In the genomic region with DNA sequence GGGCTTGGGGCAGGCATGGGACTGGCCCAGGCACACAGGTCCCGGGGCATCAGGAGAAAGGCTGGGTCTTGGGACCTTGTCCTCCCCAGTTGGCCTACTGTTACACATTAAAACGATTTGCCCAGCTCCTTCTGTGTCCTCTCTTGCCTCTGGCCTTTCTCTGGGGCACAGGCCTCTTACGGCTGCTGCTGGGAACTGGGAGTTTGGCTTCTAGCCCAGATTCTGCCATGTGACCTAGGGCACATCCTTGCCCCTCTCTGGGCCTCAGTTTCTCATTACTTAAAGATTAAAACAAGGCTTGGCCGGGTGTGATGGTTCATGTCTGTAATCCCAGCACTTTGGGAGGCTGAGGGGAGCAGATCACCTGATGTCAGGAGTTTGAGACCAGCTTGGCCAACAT, we compare ENCODE assay signal across 1 cellular context.
TF ChIP-seq lines count a peak whose summit lies in the region.

No MANE protein-coding gene starts in this region.

TF ChIP-seq in IMR-90, 13 proteins besides CTCF, POLR2A, EP300 and RAD21 (continued from another document):
- TF ChIP-seq BHLHE40 (IDR thresholded peaks at IDR 0.05; ENCODE audit: low read depth, low read length) = no peak
